ENCODE assay signal across 1 cellular context in the genomic region with DNA sequence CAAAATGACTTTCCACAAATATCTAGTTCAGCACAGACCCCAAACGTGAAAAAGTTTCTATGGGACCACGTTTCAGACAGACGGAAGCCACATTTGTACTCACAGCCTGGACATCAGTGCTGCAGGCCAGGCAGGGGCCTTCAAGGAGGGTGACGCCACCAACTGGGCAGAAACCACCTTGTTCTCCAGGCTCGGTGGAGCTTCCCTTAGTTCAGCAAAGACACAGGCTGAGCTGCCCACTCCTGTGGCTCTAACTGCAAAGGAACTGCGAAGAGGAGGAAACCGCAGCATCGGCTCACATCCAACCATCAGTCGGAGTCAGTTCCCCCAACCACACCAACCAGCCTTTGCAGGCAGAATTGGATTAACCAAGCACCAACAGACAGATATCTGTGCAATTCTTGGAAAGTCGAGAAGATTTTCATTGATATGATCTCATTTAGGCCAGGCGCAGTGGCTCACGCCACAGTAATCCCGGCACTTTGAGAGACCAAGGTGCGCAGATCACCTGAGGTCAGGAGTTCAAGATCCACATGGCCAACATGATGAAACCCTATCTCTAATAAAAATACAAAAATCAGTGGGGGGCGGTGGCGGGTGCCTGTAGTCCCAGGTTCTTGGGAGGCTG.
TF ChIP-seq lines count a peak whose summit lies in the region.

No MANE protein-coding gene starts in this region.

TF ChIP-seq in GM23338, 12 proteins besides CTCF, POLR2A, EP300 and RAD21 (continued from another document):
- TF ChIP-seq, protein P1, sequence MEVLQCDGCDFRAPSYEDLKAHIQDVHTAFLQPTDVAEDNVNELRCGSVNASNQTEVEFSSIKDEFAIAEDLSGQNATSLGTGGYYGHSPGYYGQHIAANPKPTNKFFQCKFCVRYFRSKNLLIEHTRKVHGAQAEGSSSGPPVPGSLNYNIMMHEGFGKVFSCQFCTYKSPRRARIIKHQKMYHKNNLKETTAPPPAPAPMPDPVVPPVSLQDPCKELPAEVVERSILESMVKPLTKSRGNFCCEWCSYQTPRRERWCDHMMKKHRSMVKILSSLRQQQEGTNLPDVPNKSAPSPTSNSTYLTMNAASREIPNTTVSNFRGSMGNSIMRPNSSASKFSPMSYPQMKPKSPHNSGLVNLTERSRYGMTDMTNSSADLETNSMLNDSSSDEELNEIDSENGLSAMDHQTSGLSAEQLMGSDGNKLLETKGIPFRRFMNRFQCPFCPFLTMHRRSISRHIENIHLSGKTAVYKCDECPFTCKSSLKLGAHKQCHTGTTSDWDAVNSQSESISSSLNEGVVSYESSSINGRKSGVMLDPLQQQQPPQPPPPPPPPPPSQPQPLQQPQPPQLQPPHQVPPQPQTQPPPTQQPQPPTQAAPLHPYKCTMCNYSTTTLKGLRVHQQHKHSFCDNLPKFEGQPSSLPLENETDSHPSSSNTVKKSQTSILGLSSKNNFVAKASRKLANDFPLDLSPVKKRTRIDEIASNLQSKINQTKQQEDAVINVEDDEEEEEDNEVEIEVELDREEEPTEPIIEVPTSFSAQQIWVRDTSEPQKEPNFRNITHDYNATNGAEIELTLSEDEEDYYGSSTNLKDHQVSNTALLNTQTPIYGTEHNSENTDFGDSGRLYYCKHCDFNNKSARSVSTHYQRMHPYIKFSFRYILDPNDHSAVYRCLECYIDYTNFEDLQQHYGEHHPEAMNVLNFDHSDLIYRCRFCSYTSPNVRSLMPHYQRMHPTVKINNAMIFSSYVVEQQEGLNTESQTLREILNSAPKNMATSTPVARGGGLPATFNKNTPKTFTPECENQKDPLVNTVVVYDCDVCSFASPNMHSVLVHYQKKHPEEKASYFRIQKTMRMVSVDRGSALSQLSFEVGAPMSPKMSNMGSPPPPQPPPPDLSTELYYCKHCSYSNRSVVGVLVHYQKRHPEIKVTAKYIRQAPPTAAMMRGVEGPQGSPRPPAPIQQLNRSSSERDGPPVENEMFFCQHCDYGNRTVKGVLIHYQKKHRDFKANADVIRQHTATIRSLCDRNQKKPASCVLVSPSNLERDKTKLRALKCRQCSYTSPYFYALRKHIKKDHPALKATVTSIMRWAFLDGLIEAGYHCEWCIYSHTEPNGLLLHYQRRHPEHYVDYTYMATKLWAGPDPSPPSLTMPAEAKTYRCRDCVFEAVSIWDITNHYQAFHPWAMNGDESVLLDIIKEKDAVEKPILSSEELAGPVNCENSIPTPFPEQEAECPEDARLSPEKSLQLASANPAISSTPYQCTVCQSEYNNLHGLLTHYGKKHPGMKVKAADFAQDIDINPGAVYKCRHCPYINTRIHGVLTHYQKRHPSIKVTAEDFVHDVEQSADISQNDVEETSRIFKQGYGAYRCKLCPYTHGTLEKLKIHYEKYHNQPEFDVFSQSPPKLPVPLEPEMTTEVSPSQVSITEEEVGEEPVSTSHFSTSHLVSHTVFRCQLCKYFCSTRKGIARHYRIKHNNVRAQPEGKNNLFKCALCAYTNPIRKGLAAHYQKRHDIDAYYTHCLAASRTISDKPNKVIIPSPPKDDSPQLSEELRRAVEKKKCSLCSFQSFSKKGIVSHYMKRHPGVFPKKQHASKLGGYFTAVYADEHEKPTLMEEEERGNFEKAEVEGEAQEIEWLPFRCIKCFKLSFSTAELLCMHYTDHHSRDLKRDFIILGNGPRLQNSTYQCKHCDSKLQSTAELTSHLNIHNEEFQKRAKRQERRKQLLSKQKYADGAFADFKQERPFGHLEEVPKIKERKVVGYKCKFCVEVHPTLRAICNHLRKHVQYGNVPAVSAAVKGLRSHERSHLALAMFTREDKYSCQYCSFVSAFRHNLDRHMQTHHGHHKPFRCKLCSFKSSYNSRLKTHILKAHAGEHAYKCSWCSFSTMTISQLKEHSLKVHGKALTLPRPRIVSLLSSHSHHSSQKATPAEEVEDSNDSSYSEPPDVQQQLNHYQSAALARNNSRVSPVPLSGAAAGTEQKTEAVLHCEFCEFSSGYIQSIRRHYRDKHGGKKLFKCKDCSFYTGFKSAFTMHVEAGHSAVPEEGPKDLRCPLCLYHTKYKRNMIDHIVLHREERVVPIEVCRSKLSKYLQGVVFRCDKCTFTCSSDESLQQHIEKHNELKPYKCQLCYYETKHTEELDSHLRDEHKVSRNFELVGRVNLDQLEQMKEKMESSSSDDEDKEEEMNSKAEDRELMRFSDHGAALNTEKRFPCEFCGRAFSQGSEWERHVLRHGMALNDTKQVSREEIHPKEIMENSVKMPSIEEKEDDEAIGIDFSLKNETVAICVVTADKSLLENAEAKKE (CRISPR knock-in tag; IDR thresholded peaks at IDR 0.05), result no peak
- TF ChIP-seq NANOG (IDR thresholded peaks at IDR 0.05; ENCODE audit: borderline replicate concordance) (no peak), POLR2AphosphoS5 (IDR thresholded peaks at IDR 0.05; ENCODE audit: low read depth) (no peak), CREB1 (CRISPR knock-in tag; IDR thresholded peaks at IDR 0.05; ENCODE audit: low read depth) (no peak), ZNF114 (CRISPR knock-in tag; IDR thresholded peaks at IDR 0.05) (no peak), EZH2 (IDR thresholded peaks at IDR 0.05; ENCODE audit: low read depth, unreplicated experiment) (no peak), ZNF331 (CRISPR knock-in tag; IDR thresholded peaks at IDR 0.05; ENCODE audit: low read depth) (no peak), JUNB (IDR thresholded peaks at IDR 0.05; ENCODE audit: unreplicated experiment) (no peak), STAT1 (IDR thresholded peaks at IDR 0.05; ENCODE audit: unreplicated experiment) (no peak)
- TF ChIP-seq, protein P2, sequence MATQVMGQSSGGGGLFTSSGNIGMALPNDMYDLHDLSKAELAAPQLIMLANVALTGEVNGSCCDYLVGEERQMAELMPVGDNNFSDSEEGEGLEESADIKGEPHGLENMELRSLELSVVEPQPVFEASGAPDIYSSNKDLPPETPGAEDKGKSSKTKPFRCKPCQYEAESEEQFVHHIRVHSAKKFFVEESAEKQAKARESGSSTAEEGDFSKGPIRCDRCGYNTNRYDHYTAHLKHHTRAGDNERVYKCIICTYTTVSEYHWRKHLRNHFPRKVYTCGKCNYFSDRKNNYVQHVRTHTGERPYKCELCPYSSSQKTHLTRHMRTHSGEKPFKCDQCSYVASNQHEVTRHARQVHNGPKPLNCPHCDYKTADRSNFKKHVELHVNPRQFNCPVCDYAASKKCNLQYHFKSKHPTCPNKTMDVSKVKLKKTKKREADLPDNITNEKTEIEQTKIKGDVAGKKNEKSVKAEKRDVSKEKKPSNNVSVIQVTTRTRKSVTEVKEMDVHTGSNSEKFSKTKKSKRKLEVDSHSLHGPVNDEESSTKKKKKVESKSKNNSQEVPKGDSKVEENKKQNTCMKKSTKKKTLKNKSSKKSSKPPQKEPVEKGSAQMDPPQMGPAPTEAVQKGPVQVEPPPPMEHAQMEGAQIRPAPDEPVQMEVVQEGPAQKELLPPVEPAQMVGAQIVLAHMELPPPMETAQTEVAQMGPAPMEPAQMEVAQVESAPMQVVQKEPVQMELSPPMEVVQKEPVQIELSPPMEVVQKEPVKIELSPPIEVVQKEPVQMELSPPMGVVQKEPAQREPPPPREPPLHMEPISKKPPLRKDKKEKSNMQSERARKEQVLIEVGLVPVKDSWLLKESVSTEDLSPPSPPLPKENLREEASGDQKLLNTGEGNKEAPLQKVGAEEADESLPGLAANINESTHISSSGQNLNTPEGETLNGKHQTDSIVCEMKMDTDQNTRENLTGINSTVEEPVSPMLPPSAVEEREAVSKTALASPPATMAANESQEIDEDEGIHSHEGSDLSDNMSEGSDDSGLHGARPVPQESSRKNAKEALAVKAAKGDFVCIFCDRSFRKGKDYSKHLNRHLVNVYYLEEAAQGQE (IDR thresholded peaks at IDR 0.05; ENCODE audit: unreplicated experiment), result no peak
- TF ChIP-seq, protein P3, sequence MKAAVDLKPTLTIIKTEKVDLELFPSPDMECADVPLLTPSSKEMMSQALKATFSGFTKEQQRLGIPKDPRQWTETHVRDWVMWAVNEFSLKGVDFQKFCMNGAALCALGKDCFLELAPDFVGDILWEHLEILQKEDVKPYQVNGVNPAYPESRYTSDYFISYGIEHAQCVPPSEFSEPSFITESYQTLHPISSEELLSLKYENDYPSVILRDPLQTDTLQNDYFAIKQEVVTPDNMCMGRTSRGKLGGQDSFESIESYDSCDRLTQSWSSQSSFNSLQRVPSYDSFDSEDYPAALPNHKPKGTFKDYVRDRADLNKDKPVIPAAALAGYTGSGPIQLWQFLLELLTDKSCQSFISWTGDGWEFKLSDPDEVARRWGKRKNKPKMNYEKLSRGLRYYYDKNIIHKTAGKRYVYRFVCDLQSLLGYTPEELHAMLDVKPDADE (IDR thresholded peaks at IDR 0.05), result no peak
